ENCODE assay signal across 1 cellular context in the genomic region with DNA sequence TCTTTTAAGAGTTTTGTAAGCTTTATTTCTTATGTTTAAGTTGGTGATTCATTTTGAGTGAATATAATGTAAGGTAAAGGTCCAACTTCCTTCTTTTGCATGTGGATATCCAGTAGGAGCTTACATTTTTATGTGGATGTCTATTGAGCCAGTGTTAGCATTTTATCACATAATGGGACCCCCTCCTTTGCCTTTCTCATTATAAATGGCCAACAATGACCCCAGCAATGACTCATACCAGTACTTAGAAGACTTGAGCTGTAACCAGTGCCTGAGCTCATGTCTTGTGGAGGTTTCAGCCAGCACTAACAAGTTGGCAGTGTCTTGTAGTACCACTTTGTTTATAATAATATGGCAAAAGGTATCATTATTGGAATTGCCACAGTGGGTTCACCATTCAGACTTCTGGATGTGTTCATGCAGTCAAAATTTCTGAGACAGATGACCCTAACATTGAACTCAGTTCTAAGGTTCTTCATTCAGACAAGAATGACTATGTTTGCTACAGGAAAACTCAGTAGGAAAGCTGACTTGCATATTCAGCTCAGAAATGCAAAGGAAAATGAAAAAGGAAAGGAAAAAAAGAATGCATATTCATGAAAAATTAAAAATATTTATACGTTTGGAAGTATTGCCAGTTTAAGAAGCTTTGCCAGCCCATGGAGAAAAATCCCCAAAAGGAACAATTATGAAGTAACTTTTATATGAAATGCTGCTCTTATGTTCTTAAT.
TF ChIP-seq lines count a peak whose summit lies in the region.

No MANE protein-coding gene starts in this region.

TF ChIP-seq in H1, 55 proteins besides CTCF, POLR2A, EP300 and RAD21:
- peak; percentile 94 for TF ChIP-seq JUND (IDR thresholded peaks at IDR 0.05; ENCODE audit: low read length)
- TF ChIP-seq, protein P1, sequence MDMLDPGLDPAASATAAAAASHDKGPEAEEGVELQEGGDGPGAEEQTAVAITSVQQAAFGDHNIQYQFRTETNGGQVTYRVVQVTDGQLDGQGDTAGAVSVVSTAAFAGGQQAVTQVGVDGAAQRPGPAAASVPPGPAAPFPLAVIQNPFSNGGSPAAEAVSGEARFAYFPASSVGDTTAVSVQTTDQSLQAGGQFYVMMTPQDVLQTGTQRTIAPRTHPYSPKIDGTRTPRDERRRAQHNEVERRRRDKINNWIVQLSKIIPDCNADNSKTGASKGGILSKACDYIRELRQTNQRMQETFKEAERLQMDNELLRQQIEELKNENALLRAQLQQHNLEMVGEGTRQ (IDR thresholded peaks at IDR 0.05; ENCODE audit: low read length): no peak
- peak; percentile 76; the same call in 1 of the 2 replicates for TF ChIP-seq JUN (IDR thresholded peaks at IDR 0.05; ENCODE audit: low read depth, low read length)
- no peak for TF ChIP-seq MAFK (IDR thresholded peaks at IDR 0.05; ENCODE audit: low read depth, low read length)
